ENCODE assay signal across 1 cellular context in the genomic region with DNA sequence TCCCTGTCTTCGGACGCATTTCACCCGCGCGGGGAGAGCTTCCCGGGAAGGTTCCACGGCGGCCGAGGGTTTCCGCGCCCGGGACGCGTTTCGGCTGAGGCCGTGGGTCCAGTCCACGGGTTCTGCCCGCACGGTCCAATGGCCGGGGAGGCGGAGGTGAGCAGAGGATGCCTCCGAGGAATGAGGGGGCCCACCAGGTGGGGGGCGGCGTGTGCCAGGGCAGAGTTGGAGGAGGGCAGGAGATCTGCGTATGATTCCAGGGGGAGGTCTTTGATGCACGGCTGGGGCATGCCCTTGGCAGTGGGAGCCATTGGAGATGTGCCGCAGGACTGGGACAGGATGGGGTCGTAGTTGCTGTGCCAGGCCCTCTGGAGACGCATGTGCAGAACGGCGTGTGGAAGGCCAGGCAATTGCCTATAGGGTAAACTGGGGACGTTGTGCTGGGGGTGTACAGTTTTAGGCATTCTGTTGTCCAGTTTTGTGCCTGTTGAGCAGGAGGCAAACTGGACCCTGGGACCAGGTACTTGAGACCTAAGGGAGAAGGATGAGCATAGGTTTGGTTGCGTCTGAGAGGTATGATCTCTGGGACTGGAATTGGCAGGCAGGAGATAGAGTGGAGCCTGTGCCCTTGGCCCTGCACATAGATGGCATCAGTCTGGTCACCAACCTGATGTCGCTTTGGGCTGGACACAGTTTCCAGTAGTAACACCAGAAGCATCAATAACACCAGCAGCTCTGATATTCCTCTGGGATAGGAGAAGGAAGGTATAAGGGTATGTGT.
TF ChIP-seq lines count a peak whose summit lies in the region.

No MANE protein-coding gene starts in this region.

TF ChIP-seq in WTC11, 78 proteins besides CTCF, POLR2A, EP300 and RAD21 (continued from another document):
- TF ChIP-seq EMX1 (CRISPR knock-in tag; IDR thresholded peaks at IDR 0.05) (0 out of 2 replicates have a peak, but pooled peaks have one; percentile 28), KAT7 (CRISPR knock-in tag; IDR thresholded peaks at IDR 0.05; ENCODE audit: borderline replicate concordance) (0 out of 2 replicates have a peak, but pooled peaks have one; percentile 17)
